Comparison of ENCODE assay signal across 2 cellular contexts in genomic region chr22:35589071-35589735, GRCh38.
TF ChIP-seq lines count a peak whose summit lies in the region.

No MANE protein-coding gene starts in this region.

TF ChIP-seq in A549, 52 proteins besides CTCF, POLR2A, EP300 and RAD21 (continues in another document):
- TF ChIP-seq FOXS1 (CRISPR knock-in tag; IDR thresholded peaks at IDR 0.05) (no peak), JUN (IDR thresholded peaks at IDR 0.05) (peak; percentile 83 to 89; a peak in 4 of 5 replicates), JUNB (IDR thresholded peaks at IDR 0.05) (peak; percentile 84), FOSL2 (IDR thresholded peaks at IDR 0.05) (peak; percentile 81), FOSL2 (CRISPR knock-in tag; IDR thresholded peaks at IDR 0.05) (peak; percentile 87), CHD2 (IDR thresholded peaks at IDR 0.05; ENCODE audit: low read length, partially characterized antibody) (no peak), MAFK (IDR thresholded peaks at IDR 0.05; ENCODE audit: partially characterized antibody) (peak; percentile 4), HES2 (IDR thresholded peaks at IDR 0.05) (peak; percentile 67; the same call in 1 of the 2 replicates), RARB (CRISPR knock-in tag; IDR thresholded peaks at IDR 0.05) (no peak), TP53 (CRISPR knock-in tag; IDR thresholded peaks at IDR 0.05) (no peak), ZSCAN20 (CRISPR knock-in tag; IDR thresholded peaks at IDR 0.05) (no peak), MYC (IDR thresholded peaks at IDR 0.05; ENCODE audit: borderline replicate concordance, low read length) (no peak), SMC3 (IDR thresholded peaks at IDR 0.05) (no peak; the same call in 1 of the 3 replicates), ESRRA (IDR thresholded peaks at IDR 0.05; ENCODE audit: borderline replicate concordance, low read length) (no peak), HOXA7 (CRISPR knock-in tag; IDR thresholded peaks at IDR 0.05) (no peak), RCOR1 (IDR thresholded peaks at IDR 0.05; ENCODE audit: low read depth, low read length) (0 out of 2 replicates have a peak, but pooled peaks have one; percentile 44), HMGXB4 (CRISPR knock-in tag; IDR thresholded peaks at IDR 0.05; ENCODE audit: borderline replicate concordance) (no peak), EHMT2 (IDR thresholded peaks at IDR 0.05; ENCODE audit: low read depth) (no peak), GATA3 (IDR thresholded peaks at IDR 0.05; ENCODE audit: borderline replicate concordance) (peak; percentile 92), ATOH8 (CRISPR knock-in tag; IDR thresholded peaks at IDR 0.05; ENCODE audit: low read depth) (no peak), NPAS2 (CRISPR knock-in tag; IDR thresholded peaks at IDR 0.05; ENCODE audit: borderline replicate concordance) (no peak), NR3C1 (IDR thresholded peaks at IDR 0.05) (no peak), CHD4 (IDR thresholded peaks at IDR 0.05; ENCODE audit: borderline replicate concordance) (no peak), MAZ (IDR thresholded peaks at IDR 0.05; ENCODE audit: borderline replicate concordance, low read depth, low read length) (no peak), EHF (CRISPR knock-in tag; IDR thresholded peaks at IDR 0.05) (no peak), REST (IDR thresholded peaks at IDR 0.05) (no peak), BHLHE40 (IDR thresholded peaks at IDR 0.05; ENCODE audit: low read depth, low read length) (no peak), SREBF2 (IDR thresholded peaks at IDR 0.05) (no peak), ZC3H11A (IDR thresholded peaks at IDR 0.05) (no peak), HOXB13 (CRISPR knock-in tag; IDR thresholded peaks at IDR 0.05; ENCODE audit: low read depth) (0 out of 2 replicates have a peak, but pooled peaks have one; percentile 32), ZNF302 (CRISPR knock-in tag; IDR thresholded peaks at IDR 0.05) (no peak), PBX3 (IDR thresholded peaks at IDR 0.05) (peak; percentile 25; the same call in 1 of the 2 replicates), KDM1A (IDR thresholded peaks at IDR 0.05; ENCODE audit: low read depth) (no peak), TFCP2L1 (CRISPR knock-in tag; IDR thresholded peaks at IDR 0.05) (no peak)

TF ChIP-seq in WTC11, 78 proteins besides CTCF, POLR2A, EP300 and RAD21 (continued from another document):
- no peak for TF ChIP-seq ZNF219 (CRISPR knock-in tag; IDR thresholded peaks at IDR 0.05; ENCODE audit: borderline replicate concordance)
- TF ChIP-seq FOXP1 (CRISPR knock-in tag; IDR thresholded peaks at IDR 0.05; ENCODE audit: borderline replicate concordance): peak; percentile 32; the same call in 1 of the 2 replicates
TF ChIP-seq in WTC11: peak in this region for 1.
